ENCODE assay signal across 11 cellular contexts in the genomic region with DNA sequence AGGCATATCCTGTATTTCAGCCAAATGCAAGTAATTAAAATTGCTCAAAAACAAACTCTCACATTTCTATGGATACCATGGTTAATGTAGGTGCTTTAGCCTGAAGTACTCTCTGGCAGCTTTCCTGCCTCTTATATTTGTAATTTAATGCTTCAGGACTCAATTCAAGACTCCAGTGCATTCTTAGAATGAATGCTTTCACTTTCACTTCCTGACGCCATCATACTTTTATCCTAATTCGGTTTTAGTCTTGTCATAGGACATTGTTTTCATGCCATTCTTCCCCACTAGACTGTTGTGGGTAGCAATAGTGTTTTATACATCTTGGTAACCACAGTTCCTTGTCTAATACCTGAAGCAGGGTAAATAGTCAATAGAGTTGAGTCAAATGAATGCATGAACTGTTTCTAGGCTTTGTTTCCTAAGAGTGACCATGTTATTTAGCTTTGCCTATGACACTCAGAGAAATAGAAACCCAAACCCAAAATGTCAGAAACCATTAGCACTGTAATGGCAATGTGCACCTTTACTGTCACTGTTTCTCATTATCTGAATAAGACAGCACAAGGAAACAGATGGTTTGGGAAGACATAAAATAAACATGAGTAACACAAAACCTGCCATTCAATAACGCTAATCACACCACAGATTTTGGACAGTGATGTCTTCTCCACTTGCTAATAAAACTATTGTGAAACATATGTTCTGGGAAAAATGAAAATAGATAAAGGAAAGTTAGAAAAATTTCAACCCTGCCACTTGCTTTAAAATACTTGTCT.
DNase-seq lines count a peak whose midpoint lies in the region; ATAC-seq and TF ChIP-seq lines count a peak whose summit lies in the region.
"Had no signal": no experiment of that assay in that cellular context is flagged by ENCODE, and none has a peak within 500 bp of the region (broad histone marks: within the 10 kb centered on the region; RNA-seq: fewer than 3 reads in every experiment).

No MANE protein-coding gene starts in this region.

- no peak for ATAC-seq in HG03354 (IDR thresholded peaks at IDR 0.05; ENCODE audit: poor library complexity, severe bottlenecking, unreplicated experiment)
- ATAC-seq: esophagus mucosa had no signal

- no peaks in the 10 kb centered on the region for H3K4me1 ChIP-seq in stomach

- no peaks in the 10 kb centered on the region for H3K27me3 ChIP-seq in stomach

- no peak overlapping the region for H3K27ac ChIP-seq in stomach

- 46 to 60% (median 53%) methylated on average over 3 of the region's 3 CpGs for WGBS in stomach, 5 donors

- DNase-seq in H4 (ENCODE audit: low spot score) (peak; percentile 63), OCI-M1 (lab: John Stamatoyannopoulos, UW) (peak; percentile 81), fibroblast of peridontal ligament (ENCODE audit: extremely low read depth) (peak; percentile 64), stomach (no peak), NCI-H510A (lab: John Stamatoyannopoulos, UW) (no peak), NCI-H510A treated with DMSO at 0.1 percent for 48 hours (lab: John Stamatoyannopoulos, UW) (no peak)
- DNase-seq in stimulated activated naive CD4-positive, alpha-beta T cell treated with Interleukin-2 at 50 U/mL for 16 hours (lab: John Stamatoyannopoulos, UW), result no peak
- DNase-seq: activated CD4-positive, alpha-beta T cell treated with anti-CD3 and anti-CD28 coated beads for 48 hours; stimulated activated CD4-positive, alpha-beta T cell treated with anti-CD3 and anti-CD28 coated beads, Interleukin-1b, Interleukin-23, amount 100 ng/mL, for 48 hours had no signal

- peak overlapping the region; percentile 13 to 18 (median 15) for H3K4me3 ChIP-seq in stomach

- H3K36me3 ChIP-seq in stomach, result no peaks in the 10 kb centered on the region

- TF ChIP-seq EP300 in stomach (IDR thresholded peaks at IDR 0.05), result no peak

- no peak for TF ChIP-seq CTCF in stomach (IDR thresholded peaks at IDR 0.05)

- no peak for TF ChIP-seq POLR2A in stomach (IDR thresholded peaks at IDR 0.05)

- H3K9me3 ChIP-seq in stomach, result no peaks in the 10 kb centered on the region

- intact Hi-C loops in stomach (cut with DNase I; ENCODE audit: low total_unique reads), result no loop called here

Comparison
In these comparisons a context has a peak if more than half of its experiments do, and no peak if none do; other contexts are left out.
1. DNase-seq: peak in H4 (single experiment), OCI-M1 (single experiment) and fibroblast of peridontal ligament (single experiment); none in stomach (single experiment), NCI-H510A (single experiment), NCI-H510A treated with DMSO at 0.1 percent for 48 hours (single experiment) and stimulated activated naive CD4-positive, alpha-beta T cell treated with Interleukin-2 at 50 U/mL for 16 hours (single experiment).